Comparison of ENCODE assay signal across 9 cellular contexts in the genomic region with DNA sequence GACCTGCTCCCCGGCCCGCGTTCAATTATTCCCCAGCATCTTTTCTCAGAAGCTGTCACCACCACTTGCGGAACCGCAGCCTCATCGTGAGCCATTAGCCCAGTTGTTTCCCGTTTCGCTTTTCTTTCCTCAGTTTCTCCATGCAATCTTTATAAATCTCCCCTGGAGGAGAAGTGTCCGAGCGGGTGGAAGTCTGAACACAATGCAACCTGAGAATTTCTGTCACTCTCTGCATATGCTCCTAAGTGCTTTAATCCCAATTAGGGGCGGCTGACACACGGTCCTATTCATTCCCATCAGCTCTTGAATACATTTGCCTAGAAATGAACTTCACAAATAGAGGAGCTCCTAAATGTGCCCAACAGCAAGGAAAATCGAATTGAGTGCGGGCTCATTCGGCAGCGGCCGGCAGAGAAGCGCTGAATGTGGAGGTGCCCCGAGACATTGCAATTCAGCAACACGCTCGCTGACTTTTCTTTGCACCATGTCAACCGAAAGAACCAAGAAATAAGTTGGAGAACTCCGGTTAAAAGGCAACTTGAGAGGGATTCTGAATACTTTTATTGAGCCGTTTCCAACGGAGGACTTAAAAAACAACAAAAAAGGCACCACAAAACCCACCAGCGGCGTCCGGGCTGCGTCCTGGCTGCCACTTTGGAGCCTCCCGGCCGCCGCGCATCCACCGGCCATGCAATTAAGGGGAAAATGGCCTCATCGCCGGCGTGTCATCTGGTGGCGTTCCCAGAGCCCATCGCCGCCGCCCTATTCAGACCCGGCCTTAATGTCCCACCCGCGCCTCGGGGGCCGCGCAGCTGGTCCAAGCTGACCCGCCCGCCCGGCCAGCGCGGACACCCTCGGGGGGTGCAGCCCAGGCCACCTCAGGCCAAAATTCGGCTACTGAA. TPM values are rescaled to one million over a fixed set of nuclear protein-coding genes. Genes with fewer than 3 reads are reported as not detected.
A peak's percentile ranks its signal among the peaks of the same experiment; 100 is the strongest.
DNase-seq lines count a peak whose midpoint lies in the region; ATAC-seq and TF ChIP-seq lines count a peak whose summit lies in the region.
"Had no signal": no experiment of that assay in that cellular context is flagged by ENCODE, and none has a peak within 500 bp of the region (broad histone marks: within the 10 kb centered on the region; RNA-seq: fewer than 3 reads in every experiment).

No MANE protein-coding gene starts in this region.

- peak overlapping the region; percentile 20; the same call in 1 of the 2 replicates for H3K4me3 ChIP-seq in AG09309 (ENCODE audit: control insufficient read depth, low read depth, low read length)
- peak overlapping the region; percentile 40 for H3K4me3 ChIP-seq in naive thymus-derived CD4-positive, alpha-beta T cell (ENCODE audit: low read length)
- peak overlapping the region in 1 of 2 donors; percentile 46 for H3K4me3 ChIP-seq in gastroesophageal sphincter

- H3K9me3 Mint-ChIP-seq in activated naive CD8-positive, alpha-beta T cell (ENCODE audit: low read depth), result peaks cover 3% of the 10 kb centered on the region
- H3K9me3 Mint-ChIP-seq in naive thymus-derived CD4-positive, alpha-beta T cell, result peaks cover 0 to 14% (median 3%) of the 10 kb centered on the region in 11 donors

- ATAC-seq in GM21390 (IDR thresholded peaks at IDR 0.05; ENCODE audit: unreplicated experiment) (peak; percentile 14), gastroesophageal sphincter (no peak)
- peak; percentile 28 for ATAC-seq in naive thymus-derived CD4-positive, alpha-beta T cell

- no peak for TF ChIP-seq CTCF in AG09309 (IDR thresholded peaks at IDR 0.05; ENCODE audit: control insufficient read depth, insufficient read depth, low read depth, low read length, missing control alignments)
- no peak for TF ChIP-seq CTCF in gastroesophageal sphincter (IDR thresholded peaks at IDR 0.05)

- POLR2A ChIA-PET in naive thymus-derived CD4-positive, alpha-beta T cell (lab: Charles Lee), result no interaction called here

- CTCF ChIA-PET in naive thymus-derived CD4-positive, alpha-beta T cell (lab: Charles Lee), result no interaction called here

- DNase-seq in AG09309 (ENCODE audit: low read depth) (no peak), GM03348 (ENCODE audit: low spot score) (no peak), putamen (ENCODE audit: low spot score) (no peak)
- peak in 1 of 9 donors; percentile 22 for DNase-seq in naive thymus-derived CD4-positive, alpha-beta T cell
- no peak for DNase-seq in stimulated activated CD4-positive, alpha-beta T cell treated with anti-CD3 and anti-CD28 coated beads, Interleukin-1b, Interleukin-23, amount 100 ng/mL, for 48 hours

- H3K27ac ChIP-seq in naive thymus-derived CD4-positive, alpha-beta T cell (ENCODE audit: low read depth, low read length), result no peak overlapping the region
- H3K27ac ChIP-seq in gastroesophageal sphincter, result no peak overlapping the region

- peak overlapping the region; percentile 71 for H3K4me3 Mint-ChIP-seq in activated naive CD8-positive, alpha-beta T cell
- H3K4me3 Mint-ChIP-seq in naive thymus-derived CD4-positive, alpha-beta T cell, result peak overlapping the region; percentile 62 to 77 (median 70)

- H3K9me3 ChIP-seq in naive thymus-derived CD4-positive, alpha-beta T cell (ENCODE audit: control insufficient read depth in 2 of 3, low read length in 3 of 3), result no peaks in the 10 kb centered on the region
- H3K9me3 ChIP-seq in gastroesophageal sphincter, result no peaks in the 10 kb centered on the region

- H3K4me1 ChIP-seq in naive thymus-derived CD4-positive, alpha-beta T cell (ENCODE audit: control insufficient read depth in 2 of 2, insufficient read depth in 2 of 2, low read length in 2 of 2), result peaks cover 18 to 28% of the 10 kb centered on the region in 2 donors
- H3K4me1 ChIP-seq in gastroesophageal sphincter, result peaks cover 0 to 49% (median 18%) of the 10 kb centered on the region in 3 donors

- H3K27me3 ChIP-seq in naive thymus-derived CD4-positive, alpha-beta T cell (ENCODE audit: control insufficient read depth in 2 of 2, insufficient read depth in 2 of 2, low read length in 2 of 2), result peaks cover 37 to 39% of the 10 kb centered on the region in 2 donors
- peaks cover 100% of the 10 kb centered on the region for H3K27me3 ChIP-seq in gastroesophageal sphincter

- peaks cover 59% of the 10 kb centered on the region for H3K27me3 Mint-ChIP-seq in activated naive CD8-positive, alpha-beta T cell
- peaks cover 83 to 94% (median 85%) of the 10 kb centered on the region in 5 donors for H3K27me3 Mint-ChIP-seq in naive thymus-derived CD4-positive, alpha-beta T cell

- intact Hi-C loops in naive thymus-derived CD4-positive, alpha-beta T cell (cut with micrococcal nuclease), result loop anchor here (1.0 to 5.0 kb wide), 4 partner anchors 9 to 135 kb away; no protein-coding TSS in a partner anchor

- H3K27ac Mint-ChIP-seq in activated naive CD8-positive, alpha-beta T cell, result no peak overlapping the region
- peak overlapping the region in 1 of 9 donors; percentile 33 for H3K27ac Mint-ChIP-seq in naive thymus-derived CD4-positive, alpha-beta T cell

- 5 to 6% methylated on average over 22 to 33 of the region's 54 CpGs for WGBS in gastroesophageal sphincter (ENCODE audit: low coverage in 1 of 2), 2 donors

- no peak for TF ChIP-seq EP300 in gastroesophageal sphincter (IDR thresholded peaks at IDR 0.05)

- no peaks in the 10 kb centered on the region for H3K36me3 Mint-ChIP-seq in activated naive CD8-positive, alpha-beta T cell
- no peaks in the 10 kb centered on the region for H3K36me3 Mint-ChIP-seq in naive thymus-derived CD4-positive, alpha-beta T cell

- H3K4me1 Mint-ChIP-seq in activated naive CD8-positive, alpha-beta T cell (ENCODE audit: low read depth), result peaks cover 28% of the 10 kb centered on the region
- peaks cover 18 to 40% (median 22%) of the 10 kb centered on the region in 7 donors for H3K4me1 Mint-ChIP-seq in naive thymus-derived CD4-positive, alpha-beta T cell

- H3K36me3 ChIP-seq in naive thymus-derived CD4-positive, alpha-beta T cell (ENCODE audit: control insufficient read depth in 2 of 3, insufficient read depth in 3 of 3, low read length in 3 of 3), result no peaks in the 10 kb centered on the region
- no peaks in the 10 kb centered on the region for H3K36me3 ChIP-seq in gastroesophageal sphincter

- TF ChIP-seq POLR2A in gastroesophageal sphincter (IDR thresholded peaks at IDR 0.05), result no peak

RNA-seq across cellular contexts. Expression of a gene that starts 3.9 kb away (rescaled TPM):
- not detected for total RNA-seq in naive thymus-derived CD4-positive, alpha-beta T cell
- polyA plus RNA-seq in naive thymus-derived CD4-positive, alpha-beta T cell, result not detected
- not detected for total RNA-seq in gastroesophageal sphincter
- total RNA-seq: temporal lobe had no signal

RNA-seq across cellular contexts. Expression of a gene that starts 34.3 kb away (rescaled TPM):
- total RNA-seq in naive thymus-derived CD4-positive, alpha-beta T cell, result 10 to 100 TPM; 31.4 to 45.4 (median 37.3) TPM
- polyA plus RNA-seq in naive thymus-derived CD4-positive, alpha-beta T cell, result 10 to 100 TPM; 34.6 to 44.0 TPM
- total RNA-seq in gastroesophageal sphincter, result 10 to 100 TPM; 31.6 to 66.2 (median 40.4) TPM
